In genomic region chr4:71162386-71162785, GRCh38 we compare ENCODE assay signal across 17 cellular contexts.
"Had no signal": no experiment of that assay in that cellular context is flagged by ENCODE, and none has a peak within 500 bp of the region (broad histone marks: within the 10 kb centered on the region; RNA-seq: fewer than 3 reads in every experiment).

No MANE protein-coding gene starts in this region.

- H3K9ac ChIP-seq: SK-N-SH had no signal

- H3K9me3 ChIP-seq: SK-N-SH had no signal

- H3K4me2 ChIP-seq: SK-N-SH had no signal

- DNase-seq: KBM-7, MV-4-11, NCI-H1048, NCI-H1105, NCI-H1417, NCI-H1436 treated with DMSO at 0.1 percent for 48 hours, NCI-H1694, NCI-H187 treated with DMSO at 0.1 percent for 48 hours, NCI-H2029 treated with DMSO at 0.1 percent for 48 hours, NCI-H2171 treated with DMSO at 0.1 percent for 48 hours, NCI-H345, NCI-H446 treated with DMSO at 0.1 percent for 48 hours, NCI-H510A treated with DMSO at 0.1 percent for 48 hours, NCI-H526, Right ventricle myocardium superior, RPMI8226, SK-N-SH had no signal
